Comparison of ENCODE assay signal across 8 cellular contexts in genomic region chr14:106153362-106153955, GRCh38.
DNase-seq lines count a peak whose midpoint lies in the region; ATAC-seq and TF ChIP-seq lines count a peak whose summit lies in the region.
"Not testable (repeated sequence)": the region's sequence is repeated elsewhere in the genome, so short reads cannot be mapped to it uniquely, and the experiment has no call there.

No MANE protein-coding gene starts in this region.

- not testable (repeated sequence) for H3K9me3 Mint-ChIP-seq in activated naive CD4-positive, alpha-beta T cell treated with anti-CD3 and anti-CD28 coated beads, Interleukin-2, amount 10 ng/mL, durations not matched to agents 7 days and 5 days; naive thymus-derived CD8-positive, alpha-beta T cell

- not testable (repeated sequence) for H3K4me1 ChIP-seq in HAP-1

- not testable (repeated sequence) for H3K27ac Mint-ChIP-seq in activated naive CD4-positive, alpha-beta T cell treated with anti-CD3 and anti-CD28 coated beads, Interleukin-2, amount 10 ng/mL, durations not matched to agents 7 days and 5 days; naive thymus-derived CD8-positive, alpha-beta T cell

- H3K4me3 Mint-ChIP-seq in activated naive CD4-positive, alpha-beta T cell treated with anti-CD3 and anti-CD28 coated beads, Interleukin-2, amount 10 ng/mL, durations not matched to agents 7 days and 5 days: not testable (repeated sequence)
- peak overlapping the region in 3 of 10 donors; percentile 13 to 49 (median 47) for H3K4me3 Mint-ChIP-seq in naive thymus-derived CD8-positive, alpha-beta T cell

- CTCF ChIA-PET in activated naive CD4-positive, alpha-beta T cell treated with anti-CD3 and anti-CD28 coated beads, Interleukin-2, amount 10 ng/mL, durations not matched to agents 7 days and 5 days (lab: Charles Lee): interaction anchor here (0.8 to 1.9 kb wide), 4 partner anchors 9 to 221 kb away, joined by 3 to 7 read pairs (median 4); no protein-coding TSS in a partner anchor

- not testable (repeated sequence) for H3K9me3 ChIP-seq in HAP-1; WERI-Rb-1 (ENCODE audit: severe bottlenecking)

- in situ Hi-C loops in HAP-1 (cut with MboI; ENCODE audit: low sequenced_read_pairs): not testable (repeated sequence)

- not testable (repeated sequence) for H3K27me3 ChIP-seq in HAP-1 (ENCODE audit: low read depth)
- peaks cover 15% of the 10 kb centered on the region for H3K27me3 ChIP-seq in WERI-Rb-1 (ENCODE audit: insufficient read depth, low read depth, severe bottlenecking)

- peaks cover 33% of the 10 kb centered on the region for H3K27me3 Mint-ChIP-seq in activated naive CD4-positive, alpha-beta T cell treated with anti-CD3 and anti-CD28 coated beads, Interleukin-2, amount 10 ng/mL, durations not matched to agents 7 days and 5 days
- not testable (repeated sequence) for H3K27me3 Mint-ChIP-seq in naive thymus-derived CD8-positive, alpha-beta T cell

- not testable (repeated sequence) for ATAC-seq in naive thymus-derived CD8-positive, alpha-beta T cell

- TF ChIP-seq CTCF in AG09319 (IDR thresholded peaks at IDR 0.05; ENCODE audit: low read depth, low read length) (peak; percentile 40), WERI-Rb-1 (IDR thresholded peaks at IDR 0.05; ENCODE audit: low read depth, low read length) (peak; percentile 70), fibroblast of villous mesenchyme (IDR thresholded peaks at IDR 0.05; ENCODE audit: insufficient read depth, low read depth, low read length) (peak; percentile 59)

- DNase-seq in AG09319 (ENCODE audit: extremely low read depth, low read depth): not testable (repeated sequence)
- DNase-seq in HAP-1 (ENCODE audit: low spot score in 2 of 2) (peak; percentile 18 to 89), NCI-H446 (lab: John Stamatoyannopoulos, UW) (peak; percentile 5 to 64), WERI-Rb-1 (peak; percentile 73), fibroblast of villous mesenchyme (ENCODE audit: low read depth) (peak; percentile 6)
- peak; percentile 85 for DNase-seq in activated naive CD4-positive, alpha-beta T cell treated with anti-CD3 and anti-CD28 coated beads, Interleukin-2, amount 10 ng/mL, durations not matched to agents 7 days and 5 days
- peak; percentile 53 to 84 (median 72) for DNase-seq in naive thymus-derived CD8-positive, alpha-beta T cell
- peak; percentile 75 for DNase-seq in stimulated activated CD8-positive, alpha-beta memory T cell treated with anti-CD3 and anti-CD28 coated beads, Interleukin-15, amount 100 ng/mL, for 1 hour (ENCODE audit: low read depth)

- H3K36me3 Mint-ChIP-seq in activated naive CD4-positive, alpha-beta T cell treated with anti-CD3 and anti-CD28 coated beads, Interleukin-2, amount 10 ng/mL, durations not matched to agents 7 days and 5 days; naive thymus-derived CD8-positive, alpha-beta T cell: not testable (repeated sequence)

- not testable (repeated sequence) for H3K27ac ChIP-seq in WERI-Rb-1

- not testable (repeated sequence) for H3K36me3 ChIP-seq in HAP-1 (replicated peaks); WERI-Rb-1

- H3K4me1 Mint-ChIP-seq in activated naive CD4-positive, alpha-beta T cell treated with anti-CD3 and anti-CD28 coated beads, Interleukin-2, amount 10 ng/mL, durations not matched to agents 7 days and 5 days; naive thymus-derived CD8-positive, alpha-beta T cell: not testable (repeated sequence)

- not testable (repeated sequence) for H3K4me3 ChIP-seq in HAP-1; WERI-Rb-1 (ENCODE audit: low read depth, low read length); fibroblast of villous mesenchyme (ENCODE audit: low read depth, low read length)

- POLR2A ChIA-PET in naive thymus-derived CD8-positive, alpha-beta T cell (lab: Charles Lee): not testable (repeated sequence)
